1 cellular context compared by ENCODE assay signal in genomic region chr6:127737768-127738167, GRCh38.
TF ChIP-seq lines count a peak whose summit lies in the region.

No MANE protein-coding gene starts in this region.

TF ChIP-seq in IMR-90, 13 proteins besides CTCF, POLR2A, EP300 and RAD21 (continued from another document):
- TF ChIP-seq ELK1 (IDR thresholded peaks at IDR 0.05; ENCODE audit: borderline replicate concordance, low read depth, low read length) (no peak), CHD1 (IDR thresholded peaks at IDR 0.05; ENCODE audit: low read depth, low read length) (no peak), CEBPB (IDR thresholded peaks at IDR 0.05; ENCODE audit: low read depth, low read length) (no peak)
TF ChIP-seq in IMR-90: peak in this region for 0.
